Comparison of ENCODE assay signal across 33 cellular contexts in genomic region chr3:112289011-112289410, GRCh38. TPM values are rescaled to one million over a fixed set of nuclear protein-coding genes. Genes with fewer than 3 reads are reported as not detected.
DNase-seq lines count a peak whose midpoint lies in the region; ATAC-seq, FAIRE-seq and TF ChIP-seq lines count a peak whose summit lies in the region.
"Had no signal": no experiment of that assay in that cellular context is flagged by ENCODE, and none has a peak within 500 bp of the region (broad histone marks: within the 10 kb centered on the region; RNA-seq: fewer than 3 reads in every experiment).

No MANE protein-coding gene starts in this region.

- H3K4me3 Mint-ChIP-seq in GM23338 = no peak overlapping the region
- H3K4me3 Mint-ChIP-seq: B cell; CD4-positive, alpha-beta T cell; CD8-positive, alpha-beta T cell had no signal

- peaks cover 8% of the 10 kb centered on the region; the same call in 1 of the 3 replicates for H3K9me3 Mint-ChIP-seq in GM23338
- H3K9me3 Mint-ChIP-seq: CD4-positive, alpha-beta T cell; CD8-positive, alpha-beta T cell had no signal

- no peak overlapping the region for H3K4me2 ChIP-seq in GM23338
- H3K4me2 ChIP-seq: A549; BLaER1 treated with 17β-estradiol and CSF1 and Interleukin-3, amounts not matched to agents 10 nM and 100 nM had no signal

- no peak for FAIRE-seq in small intestine (lab: Jason Lieb, UNC)
- FAIRE-seq: A549, D721Med, GM12892, GM18507, GM19239 had no signal

- H3F3A ChIP-seq in GM23338 (replicated peaks; ENCODE audit: low read depth) = no peaks in the 10 kb centered on the region

- no peaks in the 10 kb centered on the region for H4K20me1 ChIP-seq in GM23338 (replicated peaks; ENCODE audit: insufficient read depth)
- H4K20me1 ChIP-seq: BLaER1 treated with 17β-estradiol and CSF1 and Interleukin-3, amounts not matched to agents 10 nM and 100 nM had no signal

- H3K79me2 ChIP-seq in GM23338 (replicated peaks; ENCODE audit: insufficient read depth) = no peaks in the 10 kb centered on the region

- H3K36me3 Mint-ChIP-seq in GM23338 (ENCODE audit: low read depth) = peaks cover 7% of the 10 kb centered on the region; the same call in 1 of the 3 replicates
- H3K36me3 Mint-ChIP-seq: CD8-positive, alpha-beta T cell had no signal

- H3K4me3 ChIP-seq in GM23338 (no peak overlapping the region), fibroblast of villous mesenchyme (ENCODE audit: low read depth, low read length) (no peak overlapping the region), small intestine (ENCODE audit: low read depth in 1 of 2, low read length in 2 of 2) (no peak overlapping the region)
- H3K4me3 ChIP-seq: A549; BLaER1 treated with 17β-estradiol and CSF1 and Interleukin-3, amounts not matched to agents 10 nM and 100 nM; GM12878 had no signal

- H3K4me1 ChIP-seq in GM23338 (ENCODE audit: insufficient read depth) = no peaks in the 10 kb centered on the region; the same call in 1 of the 2 replicates
- H3K4me1 ChIP-seq in small intestine (ENCODE audit: control insufficient read depth in 2 of 2, insufficient read depth in 1 of 2, low read depth in 1 of 2, low read length in 1 of 2) = no peaks in the 10 kb centered on the region
- H3K4me1 ChIP-seq: A549, Caco-2 had no signal

- DNase-seq in GM23338 (ENCODE audit: low spot score) (no peak), M059J (ENCODE audit: low read depth) (peak; percentile 22), RPMI7951 (ENCODE audit: low read depth) (peak; percentile 15), fibroblast of villous mesenchyme (ENCODE audit: low read depth) (peak; percentile 5), small intestine (no peak), NCI-H2227 treated with DMSO at 0.1 percent for 48 hours (lab: John Stamatoyannopoulos, UW) (no peak)
- DNase-seq: AML-193; Caco-2; Calu3; CD4-positive, alpha-beta T cell; CD8-positive, alpha-beta T cell; DMS153; DMS53; DMS79; DND-41; EL; GDM1 had no signal

- H3K36me3 ChIP-seq in GM23338 (ENCODE audit: insufficient read depth) (no peaks in the 10 kb centered on the region), small intestine (ENCODE audit: control insufficient read depth in 2 of 2, insufficient read depth in 2 of 2, low read length in 2 of 2) (no peaks in the 10 kb centered on the region)
- H3K36me3 ChIP-seq: BLaER1 treated with 17β-estradiol and CSF1 and Interleukin-3, amounts not matched to agents 10 nM and 100 nM had no signal

- peaks cover 3% of the 10 kb centered on the region for H3K27me3 Mint-ChIP-seq in GM23338 (ENCODE audit: insufficient read depth, low read depth, poor library complexity)
- H3K27me3 Mint-ChIP-seq: B cell; CD4-positive, alpha-beta T cell had no signal

- H3K27me3 ChIP-seq in GM23338 (ENCODE audit: insufficient read depth) = no peaks in the 10 kb centered on the region
- H3K27me3 ChIP-seq in small intestine (ENCODE audit: control insufficient read depth in 2 of 2, insufficient read depth in 2 of 2, low read length in 2 of 2) = no peaks in the 10 kb centered on the region
- H3K27me3 ChIP-seq: BLaER1 treated with 17β-estradiol and CSF1 and Interleukin-3, amounts not matched to agents 10 nM and 100 nM had no signal

- ATAC-seq in GM23338 (no peak), HG03378 (IDR thresholded peaks at IDR 0.05; ENCODE audit: unreplicated experiment) (no peak), GM18517 (IDR thresholded peaks at IDR 0.05; ENCODE audit: unreplicated experiment) (no peak)
- ATAC-seq: A549; CD8-positive, alpha-beta T cell; GM12878 had no signal

- H3K9me3 ChIP-seq in small intestine (ENCODE audit: control insufficient read depth, low read depth) = no peaks in the 10 kb centered on the region
- H3K9me3 ChIP-seq: A549, Caco-2 had no signal

- H2AFZ ChIP-seq in GM23338 = peak overlapping the region; percentile 53; the same call in 1 of the 2 replicates

- H3K9me2 ChIP-seq in GM23338 (ENCODE audit: insufficient read depth) = 0 out of 2 replicates have a peak, but pooled peaks cover 3% of the 10 kb centered on the region

- TF ChIP-seq CTCF in GM23338 (conservative IDR thresholded peaks at IDR 0.05; ENCODE audit: low read depth in 2 of 2) (no peak), fibroblast of villous mesenchyme (IDR thresholded peaks at IDR 0.05; ENCODE audit: insufficient read depth, low read depth, low read length) (no peak)

- no peak overlapping the region for H3K27ac Mint-ChIP-seq in GM23338
- H3K27ac Mint-ChIP-seq: B cell; CD4-positive, alpha-beta T cell; CD8-positive, alpha-beta T cell had no signal

- 86 to 96% (median 89%) methylated on average over 4 of the region's 4 CpGs for WGBS in small intestine, 3 donors

- H3K27ac ChIP-seq in GM23338 (ENCODE audit: low read depth) (no peak overlapping the region), small intestine (ENCODE audit: low read depth in 1 of 2, low read length in 1 of 2) (no peak overlapping the region)
- H3K27ac ChIP-seq: 22Rv1; A549; BLaER1 treated with 17β-estradiol and CSF1 and Interleukin-3, amounts not matched to agents 10 nM and 100 nM; C4-2B had no signal

- H3K4me1 Mint-ChIP-seq in GM23338 = peaks cover 10% of the 10 kb centered on the region; the same call in 2 of the 3 replicates

TF ChIP-seq in GM23338, 12 proteins besides CTCF, POLR2A, EP300 and RAD21 (continues in another document):
- TF ChIP-seq STAT1 (IDR thresholded peaks at IDR 0.05; ENCODE audit: unreplicated experiment) (no peak), ZNF331 (CRISPR knock-in tag; IDR thresholded peaks at IDR 0.05; ENCODE audit: low read depth) (no peak), NANOG (IDR thresholded peaks at IDR 0.05; ENCODE audit: borderline replicate concordance) (no peak), ZNF114 (CRISPR knock-in tag; IDR thresholded peaks at IDR 0.05) (no peak), POLR2AphosphoS5 (IDR thresholded peaks at IDR 0.05; ENCODE audit: low read depth) (no peak), CREB1 (CRISPR knock-in tag; IDR thresholded peaks at IDR 0.05; ENCODE audit: low read depth) (no peak), JUNB (IDR thresholded peaks at IDR 0.05; ENCODE audit: unreplicated experiment) (no peak), EZH2 (IDR thresholded peaks at IDR 0.05; ENCODE audit: low read depth, unreplicated experiment) (no peak), ETS1 (IDR thresholded peaks at IDR 0.05) (no peak)
- TF ChIP-seq, protein P1, sequence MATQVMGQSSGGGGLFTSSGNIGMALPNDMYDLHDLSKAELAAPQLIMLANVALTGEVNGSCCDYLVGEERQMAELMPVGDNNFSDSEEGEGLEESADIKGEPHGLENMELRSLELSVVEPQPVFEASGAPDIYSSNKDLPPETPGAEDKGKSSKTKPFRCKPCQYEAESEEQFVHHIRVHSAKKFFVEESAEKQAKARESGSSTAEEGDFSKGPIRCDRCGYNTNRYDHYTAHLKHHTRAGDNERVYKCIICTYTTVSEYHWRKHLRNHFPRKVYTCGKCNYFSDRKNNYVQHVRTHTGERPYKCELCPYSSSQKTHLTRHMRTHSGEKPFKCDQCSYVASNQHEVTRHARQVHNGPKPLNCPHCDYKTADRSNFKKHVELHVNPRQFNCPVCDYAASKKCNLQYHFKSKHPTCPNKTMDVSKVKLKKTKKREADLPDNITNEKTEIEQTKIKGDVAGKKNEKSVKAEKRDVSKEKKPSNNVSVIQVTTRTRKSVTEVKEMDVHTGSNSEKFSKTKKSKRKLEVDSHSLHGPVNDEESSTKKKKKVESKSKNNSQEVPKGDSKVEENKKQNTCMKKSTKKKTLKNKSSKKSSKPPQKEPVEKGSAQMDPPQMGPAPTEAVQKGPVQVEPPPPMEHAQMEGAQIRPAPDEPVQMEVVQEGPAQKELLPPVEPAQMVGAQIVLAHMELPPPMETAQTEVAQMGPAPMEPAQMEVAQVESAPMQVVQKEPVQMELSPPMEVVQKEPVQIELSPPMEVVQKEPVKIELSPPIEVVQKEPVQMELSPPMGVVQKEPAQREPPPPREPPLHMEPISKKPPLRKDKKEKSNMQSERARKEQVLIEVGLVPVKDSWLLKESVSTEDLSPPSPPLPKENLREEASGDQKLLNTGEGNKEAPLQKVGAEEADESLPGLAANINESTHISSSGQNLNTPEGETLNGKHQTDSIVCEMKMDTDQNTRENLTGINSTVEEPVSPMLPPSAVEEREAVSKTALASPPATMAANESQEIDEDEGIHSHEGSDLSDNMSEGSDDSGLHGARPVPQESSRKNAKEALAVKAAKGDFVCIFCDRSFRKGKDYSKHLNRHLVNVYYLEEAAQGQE (IDR thresholded peaks at IDR 0.05; ENCODE audit: unreplicated experiment) = no peak

RNA-seq across cellular contexts. Expression of gene SLC9C1, which starts 5.0 kb away (rescaled TPM):
- total RNA-seq in GM23338 (2014; rRNA removed; shearing (Covaris generic)) = 0.97 and 1.7 TPM in 2 replicates
- polyA plus RNA-seq in GM23338 (2016; fragmentation: Nextera tagmentation; extraction: Ambion mirVana) (0.66 and 1.8 TPM in 2 replicates), small intestine (under 1 TPM in 1 of 3 donors, not detected in 2; 0.06 TPM)
- not detected in 2 replicates for total RNA-seq in M059J (2014; rRNA removed; shearing (Covaris generic))
- total RNA-seq in RPMI7951 (2014; rRNA removed; shearing (Covaris generic)) = not detected in 2 replicates
- total RNA-seq in fibroblast of villous mesenchyme = under 0.01 TPM in 1 of 2 replicates, not detected in the other
- total RNA-seq: A172; Caco-2; Calu3; CD4-positive, alpha-beta T cell; CD8-positive, alpha-beta T cell; Daoy; G401; GM12878 had no signal
- polyA plus RNA-seq: A549, BJ, GM12878 had no signal

RNA-seq across cellular contexts. Expression of gene CD200, which starts 43.9 kb away (rescaled TPM):
- total RNA-seq in GM23338 (2014; rRNA removed; shearing (Covaris generic)) = 49.3 and 51.9 TPM in 2 replicates
- polyA plus RNA-seq in GM23338 (2016; fragmentation: Nextera tagmentation; extraction: Ambion mirVana) (56.5 and 65.0 TPM in 2 replicates), small intestine (1 to 10 TPM in 2 of 3 donors, not detected in 1; 1.1 to 7.9 TPM)
- 0.15 and 0.20 TPM in 2 replicates for total RNA-seq in M059J (2014; rRNA removed; shearing (Covaris generic))
- total RNA-seq in RPMI7951 (2014; rRNA removed; shearing (Covaris generic)) = 0.49 and 3.4 TPM in 2 replicates
- 1.3 TPM in 2 replicates for total RNA-seq in fibroblast of villous mesenchyme
- total RNA-seq: A172, Calu3, Daoy, G401 had no signal
- polyA plus RNA-seq: A549 had no signal

Comparison
In these comparisons a context has a peak if more than half of its experiments do, and no peak if none do; other contexts are left out.
1. DNase-seq: peak in M059J (single experiment), RPMI7951 (single experiment) and fibroblast of villous mesenchyme (single experiment); none in GM23338 (single experiment), small intestine (single experiment) and NCI-H2227 treated with DMSO at 0.1 percent for 48 hours (single experiment).
2. RNA of gene CD200, which starts 43.9 kb away (total RNA-seq): 49.3 to 51.9 TPM in GM23338; 0.49 to 3.4 TPM in RPMI7951, 1.3 TPM in fibroblast of villous mesenchyme and 0.15 to 0.20 TPM in M059J; every median in the first group is over 10 times any median in the second.